8 cellular contexts compared by ENCODE assay signal in genomic region chr6:17032595-17033591, GRCh38.
A peak's percentile ranks its signal among the peaks of the same experiment; 100 is the strongest.
DNase-seq lines count a peak whose midpoint lies in the region; ATAC-seq and TF ChIP-seq lines count a peak whose summit lies in the region.

No MANE protein-coding gene starts in this region.

- no peaks in the 10 kb centered on the region for H3K27me3 ChIP-seq in hepatocyte

- peak overlapping the region; percentile 60 for H3K27ac ChIP-seq in hepatocyte

- H3K4me3 ChIP-seq in HFF-Myc (replicated peaks; ENCODE audit: low read depth, low read length) (no peak overlapping the region), hepatocyte (no peak overlapping the region)

- no peaks in the 10 kb centered on the region for H3K9me3 Mint-ChIP-seq in activated CD4-positive, alpha-beta memory T cell treated with anti-CD3 and anti-CD28 coated beads, Interleukin-2, amount 10 ng/mL, durations not matched to agents 7 days and 5 days

- H3K4me2 ChIP-seq in hepatocyte: peak overlapping the region; percentile 39

- no peak overlapping the region for H2AFZ ChIP-seq in hepatocyte

- H4K20me1 ChIP-seq in hepatocyte (ENCODE audit: insufficient read depth, poor library complexity, severe bottlenecking): no peaks in the 10 kb centered on the region

- no peak for ATAC-seq in HG02571 (IDR thresholded peaks at IDR 0.05; ENCODE audit: unreplicated experiment)

- H3K4me1 ChIP-seq in hepatocyte (ENCODE audit: insufficient read depth): peaks cover 10% of the 10 kb centered on the region

- POLR2A ChIA-PET in activated CD4-positive, alpha-beta memory T cell treated with anti-CD3 and anti-CD28 coated beads, Interleukin-2, amount 10 ng/mL, durations not matched to agents 7 days and 5 days (lab: Charles Lee): no interaction called here

- no peaks in the 10 kb centered on the region for H3K9me2 ChIP-seq in hepatocyte (replicated peaks; ENCODE audit: insufficient read depth)

- no peak for TF ChIP-seq CTCF in HFF-Myc (IDR thresholded peaks at IDR 0.05; ENCODE audit: low read depth, low read length, missing control alignments)
- TF ChIP-seq CTCF in hepatocyte (IDR thresholded peaks at IDR 0.05; ENCODE audit: poor library complexity): no peak

- WGBS in hepatocyte (ENCODE audit: low lambda C conversion rate, missing lambda C conversion rate): 69% methylated on average over 15 of the region's 15 CpGs

- CTCF ChIA-PET in activated CD4-positive, alpha-beta memory T cell treated with anti-CD3 and anti-CD28 coated beads, Interleukin-2, amount 10 ng/mL, durations not matched to agents 7 days and 5 days (lab: Charles Lee): no interaction called here

- H3K27me3 Mint-ChIP-seq in activated CD4-positive, alpha-beta memory T cell treated with anti-CD3 and anti-CD28 coated beads, Interleukin-2, amount 10 ng/mL, durations not matched to agents 7 days and 5 days: peaks cover 5% of the 10 kb centered on the region

- H3K4me1 Mint-ChIP-seq in activated CD4-positive, alpha-beta memory T cell treated with anti-CD3 and anti-CD28 coated beads, Interleukin-2, amount 10 ng/mL, durations not matched to agents 7 days and 5 days: no peaks in the 10 kb centered on the region

- no peak overlapping the region for H3K27ac Mint-ChIP-seq in activated CD4-positive, alpha-beta memory T cell treated with anti-CD3 and anti-CD28 coated beads, Interleukin-2, amount 10 ng/mL, durations not matched to agents 7 days and 5 days

- no peaks in the 10 kb centered on the region for H3K79me2 ChIP-seq in hepatocyte

- no peak overlapping the region for H3K4me3 Mint-ChIP-seq in activated CD4-positive, alpha-beta memory T cell treated with anti-CD3 and anti-CD28 coated beads, Interleukin-2, amount 10 ng/mL, durations not matched to agents 7 days and 5 days

- H3K36me3 Mint-ChIP-seq in activated CD4-positive, alpha-beta memory T cell treated with anti-CD3 and anti-CD28 coated beads, Interleukin-2, amount 10 ng/mL, durations not matched to agents 7 days and 5 days (ENCODE audit: low read depth): no peaks in the 10 kb centered on the region

- no peaks in the 10 kb centered on the region for H3K36me3 ChIP-seq in hepatocyte (replicated peaks; ENCODE audit: insufficient read depth, low read depth)

- DNase-seq in HFF-Myc (ENCODE audit: extremely low read depth, low read depth): peak; percentile 89
- peak; percentile 97 for DNase-seq in astrocyte of the hippocampus (ENCODE audit: low read depth, low spot score)
- DNase-seq in hepatocyte (ENCODE audit: low spot score): peak; percentile 82
- peak; percentile 75 for DNase-seq in smooth muscle cell of the brain vasculature (ENCODE audit: low read depth, low spot score)
- DNase-seq in activated CD4-positive, alpha-beta memory T cell treated with anti-CD3 and anti-CD28 coated beads, Interleukin-2, amount 10 ng/mL, durations not matched to agents 7 days and 5 days: no peak
- DNase-seq in NCI-H524 (lab: John Stamatoyannopoulos, UW): no peak
- no peak for DNase-seq in NCI-H526 (lab: John Stamatoyannopoulos, UW)

- H3K9me3 ChIP-seq in hepatocyte (ENCODE audit: low read depth): no peaks in the 10 kb centered on the region

Comparison
In these comparisons a context has a peak if more than half of its experiments do, and no peak if none do; other contexts are left out.
1. DNase-seq: peak in HFF-Myc (single experiment), astrocyte of the hippocampus (single experiment), hepatocyte (single experiment) and smooth muscle cell of the brain vasculature (single experiment); none in activated CD4-positive, alpha-beta memory T cell treated with anti-CD3 and anti-CD28 coated beads, Interleukin-2, amount 10 ng/mL, durations not matched to agents 7 days and 5 days (single experiment), NCI-H524 (0 of 2) and NCI-H526 (0 of 2).